In genomic region chr9:109482391-109482916, GRCh38 we compare ENCODE assay signal across 1 cellular context.
TF ChIP-seq lines count a peak whose summit lies in the region.

No MANE protein-coding gene starts in this region.

TF ChIP-seq in A549, 52 proteins besides CTCF, POLR2A, EP300 and RAD21:
- no peak for TF ChIP-seq BHLHE40 (IDR thresholded peaks at IDR 0.05; ENCODE audit: low read depth, low read length)
- TF ChIP-seq CHD4 (IDR thresholded peaks at IDR 0.05; ENCODE audit: borderline replicate concordance) = no peak
- TF ChIP-seq CHD2 (IDR thresholded peaks at IDR 0.05; ENCODE audit: low read length, partially characterized antibody) = no peak
TF ChIP-seq in A549: peak in this region for 0.
